ENCODE assay signal across 24 cellular contexts in genomic region chr5:170612256-170612656, GRCh38.
DNase-seq lines count a peak whose midpoint lies in the region; ATAC-seq and TF ChIP-seq lines count a peak whose summit lies in the region.
"Had no signal": no experiment of that assay in that cellular context is flagged by ENCODE, and none has a peak within 500 bp of the region (broad histone marks: within the 10 kb centered on the region; RNA-seq: fewer than 3 reads in every experiment).

No MANE protein-coding gene starts in this region.

- intact Hi-C loops in stomach (cut with DNase I; ENCODE audit: low total_unique reads): no loop called here

- TF ChIP-seq EP300 in stomach (IDR thresholded peaks at IDR 0.05): no peak

- no peaks in the 10 kb centered on the region for H3K4me1 ChIP-seq in stomach
- H3K4me1 ChIP-seq: ascending aorta, prostate gland had no signal

- H3K4me3 ChIP-seq in stomach: no peak overlapping the region
- H3K4me3 ChIP-seq: ascending aorta, prostate gland, SJCRH30, suprapubic skin had no signal

- H3K36me3 ChIP-seq in stomach: no peaks in the 10 kb centered on the region
- H3K36me3 ChIP-seq: ascending aorta, prostate gland, SJCRH30, suprapubic skin had no signal

- H3K27me3 ChIP-seq in stomach: peaks cover 0 to 10% (median 0%) of the 10 kb centered on the region in 3 donors
- H3K27me3 ChIP-seq: ascending aorta, SJCRH30 had no signal

- no peak for ATAC-seq in HG02763 (IDR thresholded peaks at IDR 0.05; ENCODE audit: unreplicated experiment)
- ATAC-seq: activated CD4-positive, CD25-positive, alpha-beta regulatory T cell treated with anti-CD3 and anti-CD28 coated beads, Interleukin-2, amount 50 U/mL, for 24 hours had no signal

- DNase-seq in NCI-H1105 treated with DMSO at 0.1 percent for 48 hours (lab: John Stamatoyannopoulos, UW) (peak; percentile 29), NCI-H1105 (lab: John Stamatoyannopoulos, UW) (no peak), NCI-H1092 (lab: John Stamatoyannopoulos, UW) (peak; percentile 63), NCI-H748 treated with DMSO at 0.1 percent for 48 hours (lab: John Stamatoyannopoulos, UW) (peak; percentile 57), islet precursor cell (peak; percentile 89), stomach (no peak), superior temporal gyrus (ENCODE audit: extremely low spot score) (no peak)
- DNase-seq: activated CD4-positive, alpha-beta memory T cell treated with anti-CD3 and anti-CD28 coated beads, Interleukin-2, amount 10 ng/mL, durations not matched to agents 7 days and 5 days; activated naive CD8-positive, alpha-beta T cell treated with anti-CD3 and anti-CD28 coated beads for 36 hours; caudate nucleus; CD4-positive, alpha-beta T cell; mammary epithelial cell; NCI-H187 treated with DMSO at 0.1 percent for 48 hours; NCI-H446 treated with DMSO at 0.1 percent for 48 hours; SJCRH30; stimulated activated CD4-positive, alpha-beta T cell treated with anti-CD3 and anti-CD28 coated beads, Interleukin-2, amount 100 ng/mL, for 24 hours; T-helper 1 cell had no signal

- no peak for TF ChIP-seq POLR2A in stomach (IDR thresholded peaks at IDR 0.05)

- no peak for TF ChIP-seq CTCF in stomach (IDR thresholded peaks at IDR 0.05)

- 50 to 84% (median 77%) methylated on average over 5 of the region's 5 CpGs for WGBS in stomach, 5 donors

- H3K9me3 ChIP-seq in stomach: no peaks in the 10 kb centered on the region
- H3K9me3 ChIP-seq: ascending aorta, prostate gland, SJCRH30, suprapubic skin had no signal

- H3K27ac ChIP-seq in stomach: no peak overlapping the region
- H3K27ac ChIP-seq: 22Rv1, ascending aorta, HL-60, prostate gland, SJCRH30, suprapubic skin had no signal

Comparison
In these comparisons a context has a peak if more than half of its experiments do, and no peak if none do; other contexts are left out.
1. DNase-seq: peak in NCI-H1105 treated with DMSO at 0.1 percent for 48 hours (single experiment), NCI-H1092 (single experiment), NCI-H748 treated with DMSO at 0.1 percent for 48 hours (single experiment) and islet precursor cell (single experiment); none in NCI-H1105 (single experiment), stomach (single experiment) and superior temporal gyrus (single experiment).